ENCODE assay signal across 9 cellular contexts in genomic region chr6:36914227-36914794, GRCh38. TPM values are rescaled to one million over a fixed set of nuclear protein-coding genes. Genes with fewer than 3 reads are reported as not detected.
A peak's percentile ranks its signal among the peaks of the same experiment; 100 is the strongest.
DNase-seq lines count a peak whose midpoint lies in the region; ATAC-seq and TF ChIP-seq lines count a peak whose summit lies in the region.
"Had no signal": no experiment of that assay in that cellular context is flagged by ENCODE, and none has a peak within 500 bp of the region (broad histone marks: within the 10 kb centered on the region; RNA-seq: fewer than 3 reads in every experiment).

No MANE protein-coding gene starts in this region.

- H3K4me1 ChIP-seq in RWPE2 (ENCODE audit: insufficient read depth, poor library complexity, severe bottlenecking) (peaks cover 20% of the 10 kb centered on the region), osteoblast (ENCODE audit: insufficient read depth, low read length) (peaks cover 59% of the 10 kb centered on the region)

- H4K20me1 ChIP-seq in osteoblast (ENCODE audit: insufficient read depth, low read length) = peaks cover 26% of the 10 kb centered on the region

- H3K36me3 ChIP-seq in RWPE2 (ENCODE audit: low read depth) (peaks cover 38% of the 10 kb centered on the region), osteoblast (ENCODE audit: insufficient read depth, low read length) (peaks cover 25% of the 10 kb centered on the region)

- H2AFZ ChIP-seq in osteoblast (ENCODE audit: low read length) = no peak overlapping the region

- H3K4me1 Mint-ChIP-seq in dendritic cell treated with granulocyte-macrophage colony-stimulating factor and Interleukin-4, amounts not matched to agents 40 ng/mL and 50 ng/mL, for 4 days (ENCODE audit: low read depth) = peaks cover 32% of the 10 kb centered on the region

- ATAC-seq in RWPE2 (ENCODE audit: low read depth) = peak; percentile 85
- ATAC-seq in HG03139 (IDR thresholded peaks at IDR 0.05; ENCODE audit: unreplicated experiment) = no peak

- TF ChIP-seq CTCF in RWPE2 (IDR thresholded peaks at IDR 0.05; ENCODE audit: poor library complexity, severe bottlenecking) (peak; percentile 69), osteoblast (IDR thresholded peaks at IDR 0.05; ENCODE audit: extremely low read depth, low read depth, low read length) (peak; percentile 41)

- H3K79me2 ChIP-seq in osteoblast (ENCODE audit: insufficient read depth, low read length) = no peaks in the 10 kb centered on the region

- H3K9me3 ChIP-seq in RWPE2 (ENCODE audit: severe bottlenecking) = no peaks in the 10 kb centered on the region
- H3K9me3 ChIP-seq in osteoblast (ENCODE audit: low read depth, low read length) = no peaks in the 10 kb centered on the region

- H3K4me3 ChIP-seq in RWPE2 (ENCODE audit: severe bottlenecking) (no peak overlapping the region), osteoblast (ENCODE audit: insufficient read depth, low read length) (no peak overlapping the region)

- no peak overlapping the region for H3K4me3 Mint-ChIP-seq in dendritic cell treated with granulocyte-macrophage colony-stimulating factor and Interleukin-4, amounts not matched to agents 40 ng/mL and 50 ng/mL, for 4 days

- H3K9me3 Mint-ChIP-seq in dendritic cell treated with granulocyte-macrophage colony-stimulating factor and Interleukin-4, amounts not matched to agents 40 ng/mL and 50 ng/mL, for 4 days = no peaks in the 10 kb centered on the region

- H3K36me3 Mint-ChIP-seq in dendritic cell treated with granulocyte-macrophage colony-stimulating factor and Interleukin-4, amounts not matched to agents 40 ng/mL and 50 ng/mL, for 4 days (ENCODE audit: low read depth) = peaks cover 75% of the 10 kb centered on the region

- DNase-seq in ELR (ENCODE audit: low read depth) (peak; percentile 80), RWPE2 (ENCODE audit: low spot score) (peak; percentile 90), osteoblast (ENCODE audit: insufficient read length, low spot score, missing footprints) (no peak), NOMO-1 treated with DMSO at 0.1 percent for 48 hours (lab: John Stamatoyannopoulos, UW; ENCODE audit: unreplicated experiment) (no peak), DMS79 (lab: John Stamatoyannopoulos, UW) (no peak), NCI-H2107 treated with DMSO at 0.1 percent for 48 hours (lab: John Stamatoyannopoulos, UW; ENCODE audit: unreplicated experiment) (no peak)
- DNase-seq: left cardiac atrium had no signal

- no peak overlapping the region for H3K4me2 ChIP-seq in osteoblast (ENCODE audit: insufficient read depth, low read length)

- H3K27me3 ChIP-seq in RWPE2 (ENCODE audit: insufficient read depth, poor library complexity, severe bottlenecking) = no peaks in the 10 kb centered on the region
- no peaks in the 10 kb centered on the region for H3K27me3 ChIP-seq in osteoblast (ENCODE audit: insufficient read depth, low read length)

- H3K27ac Mint-ChIP-seq in dendritic cell treated with granulocyte-macrophage colony-stimulating factor and Interleukin-4, amounts not matched to agents 40 ng/mL and 50 ng/mL, for 4 days = peak overlapping the region; percentile 14

- peak overlapping the region; percentile 65 for H3K27ac ChIP-seq in RWPE2 (ENCODE audit: poor library complexity, severe bottlenecking)
- H3K27ac ChIP-seq in osteoblast (ENCODE audit: low read depth, low read length) = no peak overlapping the region

- no peaks in the 10 kb centered on the region for H3K27me3 Mint-ChIP-seq in dendritic cell treated with granulocyte-macrophage colony-stimulating factor and Interleukin-4, amounts not matched to agents 40 ng/mL and 50 ng/mL, for 4 days

- intact Hi-C loops in dendritic cell treated with granulocyte-macrophage colony-stimulating factor and Interleukin-4, amounts not matched to agents 40 ng/mL and 50 ng/mL, for 4 days (cut with micrococcal nuclease) = no loop called here

RNA-seq across cellular contexts. Expression of gene C6orf89, which starts 28.6 kb away (rescaled TPM):
- total RNA-seq in osteoblast = 59.0 and 60.1 TPM in 2 replicates

RNA-seq across cellular contexts. Expression of gene PPIL1, which starts 39.7 kb away (rescaled TPM):
- total RNA-seq in osteoblast = 9.8 and 10.9 TPM in 2 replicates

RNA-seq across cellular contexts. Expression of gene PI16, which starts 40.2 kb away (rescaled TPM):
- 1.8 TPM in 2 replicates for total RNA-seq in osteoblast

Comparison
In these comparisons a context has a peak if more than half of its experiments do, and no peak if none do; other contexts are left out.
1. DNase-seq: peak in ELR (single experiment) and RWPE2 (single experiment); none in osteoblast (single experiment), NOMO-1 treated with DMSO at 0.1 percent for 48 hours (single experiment), DMS79 (single experiment) and NCI-H2107 treated with DMSO at 0.1 percent for 48 hours (single experiment).